In genomic region chr2:226466124-226466523, GRCh38 we compare ENCODE assay signal across 16 cellular contexts.
A peak's percentile ranks its signal among the peaks of the same experiment; 100 is the strongest.
DNase-seq lines count a peak whose midpoint lies in the region; ATAC-seq and TF ChIP-seq lines count a peak whose summit lies in the region.
"Had no signal": no experiment of that assay in that cellular context is flagged by ENCODE, and none has a peak within 500 bp of the region (broad histone marks: within the 10 kb centered on the region; RNA-seq: fewer than 3 reads in every experiment).

No MANE protein-coding gene starts in this region.

- no peaks in the 10 kb centered on the region for H3K27me3 ChIP-seq in IMR-90 (ENCODE audit: control insufficient read depth, insufficient read depth, low read length)
- no peaks in the 10 kb centered on the region for H3K27me3 ChIP-seq in lower lobe of right lung (ENCODE audit: low read depth)
- H3K27me3 ChIP-seq in thyroid gland = no peaks in the 10 kb centered on the region
- H3K27me3 ChIP-seq in upper lobe of left lung = no peaks in the 10 kb centered on the region

- TF ChIP-seq CTCF in IMR-90 (conservative IDR thresholded peaks at IDR 0.05; ENCODE audit: low read depth, low read length) (no peak), lower lobe of right lung (IDR thresholded peaks at IDR 0.05) (no peak), thyroid gland (IDR thresholded peaks at IDR 0.05) (no peak), upper lobe of left lung (IDR thresholded peaks at IDR 0.05) (no peak)

- H3K9me3 ChIP-seq in IMR-90 (ENCODE audit: control insufficient read depth, insufficient read depth, low read length) (no peaks in the 10 kb centered on the region), lower lobe of right lung (no peaks in the 10 kb centered on the region), thyroid gland (no peaks in the 10 kb centered on the region), upper lobe of left lung (no peaks in the 10 kb centered on the region)

- no peak overlapping the region for H2BK120ac ChIP-seq in IMR-90 (ENCODE audit: low read depth, low read length)

- TF ChIP-seq POLR2A in IMR-90 (IDR thresholded peaks at IDR 0.05; ENCODE audit: low read depth, low read length) (no peak), thyroid gland (IDR thresholded peaks at IDR 0.05) (peak in 1 of 2 donors; percentile 25), upper lobe of left lung (IDR thresholded peaks at IDR 0.05) (no peak)

- H3K23ac ChIP-seq in IMR-90 (ENCODE audit: low read depth, low read length) = no peak overlapping the region

- H2AK9ac ChIP-seq in IMR-90 (replicated peaks; ENCODE audit: low read depth, low read length, poor library complexity) = no peak overlapping the region

- H3K9me1 ChIP-seq in IMR-90 (ENCODE audit: insufficient read depth, low read length) = no peaks in the 10 kb centered on the region

- CTCF ChIA-PET in IMR-90 (lab: Yijun Ruan, JAX) = interaction anchor here (0.6 to 0.7 kb wide), 2 partner anchors 18 to 361 kb away, joined by 3 to 5 read pairs; no protein-coding TSS in a partner anchor

- H3K36me3 ChIP-seq in IMR-90 (ENCODE audit: control insufficient read depth, insufficient read depth, low read length) = no peaks in the 10 kb centered on the region
- H3K36me3 ChIP-seq in lower lobe of right lung = no peaks in the 10 kb centered on the region
- no peaks in the 10 kb centered on the region for H3K36me3 ChIP-seq in thyroid gland
- H3K36me3 ChIP-seq in upper lobe of left lung = no peaks in the 10 kb centered on the region

- 0 out of 2 replicates have a peak overlapping the region, but pooled peaks have one; percentile 31 for H3K14ac ChIP-seq in IMR-90 (replicated peaks; ENCODE audit: low read depth, low read length)

- no peak overlapping the region for H2BK5ac ChIP-seq in IMR-90 (ENCODE audit: low read depth, low read length, poor library complexity, severe bottlenecking)

- H4K91ac ChIP-seq in IMR-90 (ENCODE audit: insufficient read depth, low read depth, low read length) = no peak overlapping the region

- H4K5ac ChIP-seq in IMR-90 (ENCODE audit: low read depth, low read length) = peak overlapping the region; percentile 16; the same call in 1 of the 2 replicates

- in situ Hi-C loops in IMR-90 (cut with MboI; ENCODE audit: low sequenced_read_pairs) = no loop called here

- H2BK20ac ChIP-seq in IMR-90 (ENCODE audit: low read depth, low read length) = peak overlapping the region; percentile 26; the same call in 1 of the 2 replicates

- no peak overlapping the region for H3K4me2 ChIP-seq in IMR-90 (ENCODE audit: low read depth, low read length)

- no peak overlapping the region; the same call in 1 of the 2 replicates for H2AK5ac ChIP-seq in IMR-90 (ENCODE audit: low read depth, low read length)

- 0 out of 4 replicates have a peak overlapping the region, but pooled peaks of 1 of the 2 experiments have one; percentile 28 for H4K8ac ChIP-seq in IMR-90 (ENCODE audit: low read depth in 2 of 2, low read length in 2 of 2)

- BruUV-seq in IMR-90 (replicated peaks; lab: Mats Ljungman, UMichigan) = no TSS peak

- H3K4me1 ChIP-seq in IMR-90 (ENCODE audit: control insufficient read depth, insufficient read depth, low read length) = peaks cover 2% of the 10 kb centered on the region; the same call in 1 of the 2 replicates
- peaks cover 10% of the 10 kb centered on the region for H3K4me1 ChIP-seq in lower lobe of right lung
- peaks cover 13 to 15% of the 10 kb centered on the region in 2 donors for H3K4me1 ChIP-seq in thyroid gland
- H3K4me1 ChIP-seq in upper lobe of left lung = peaks cover 0 to 4% (median 0%) of the 10 kb centered on the region in 4 donors

- ATAC-seq in IMR-90 (ENCODE audit: low read depth) = no peak
- ATAC-seq in lower lobe of right lung = peak; percentile 71 to 81
- no peak for ATAC-seq in upper lobe of left lung (ENCODE audit: low FRiP score in 2 of 2)
- ATAC-seq in GM21717 (IDR thresholded peaks at IDR 0.05; ENCODE audit: unreplicated experiment) = no peak
- no peak for ATAC-seq in GM18498 (IDR thresholded peaks at IDR 0.05; ENCODE audit: unreplicated experiment)
- ATAC-seq: CD8-positive, alpha-beta T cell had no signal

- peak; percentile 38 for DNase-seq in DMS53 (lab: John Stamatoyannopoulos, UW)
- no peak for DNase-seq in DMS53 treated with DMSO at 0.1 percent for 48 hours (lab: John Stamatoyannopoulos, UW; ENCODE audit: unreplicated experiment)
- DNase-seq in IMR-90 = no peak
- no peak for DNase-seq in lower lobe of right lung
- peak; percentile 37 to 53 for DNase-seq in thyroid gland
- DNase-seq in upper lobe of left lung = no peak
- DNase-seq: CD8-positive, alpha-beta T cell; COR-L47; DMS153; GF-D8; GOT3; H9; KBM-7 had no signal

- no peak overlapping the region for H2AFZ ChIP-seq in IMR-90 (replicated peaks; ENCODE audit: low read length, poor library complexity)

- TF ChIP-seq EP300 in upper lobe of left lung (IDR thresholded peaks at IDR 0.05) = no peak

- intact Hi-C loops in IMR-90 (cut with micrococcal nuclease) (no loop called here), lower lobe of right lung (cut with DNase I) (no loop called here), thyroid gland (cut with DNase I) (no loop called here)

- no peak overlapping the region for H3K4me3 ChIP-seq in IMR-90 (ENCODE audit: insufficient read depth, low read depth, low read length)
- no peak overlapping the region for H3K4me3 ChIP-seq in lower lobe of right lung
- no peak overlapping the region for H3K4me3 ChIP-seq in thyroid gland (replicated peaks in 1 of 3)
- no peak overlapping the region for H3K4me3 ChIP-seq in upper lobe of left lung

- H3K18ac ChIP-seq in IMR-90 (ENCODE audit: low read depth, low read length) = no peak overlapping the region

- dilution Hi-C loops in IMR-90 (cut with HindIII; ENCODE audit: low sequenced_read_pairs, unreplicated experiment) = no loop called here

- 100% methylated on average over 1 of the region's 1 CpG; no CpG with 5 or more reads in 1 of the 2 experiments for WGBS in IMR-90 (ENCODE audit: extremely low coverage in 2 of 2, insufficient read length in 1 of 2), 2 experiments
- 35% methylated on average over 1 of the region's 1 CpG for WGBS in thyroid gland, 2 donors
- 60 to 69% methylated on average over 1 of the region's 1 CpG for WGBS in upper lobe of left lung, 2 donors

- H4K20me1 ChIP-seq in IMR-90 (ENCODE audit: insufficient read depth, low read length) = no peaks in the 10 kb centered on the region

- no peak overlapping the region for H3K4ac ChIP-seq in IMR-90 (ENCODE audit: low read depth, low read length)

- no peak overlapping the region for H3K9ac ChIP-seq in IMR-90 (ENCODE audit: low read depth, low read length)

- peak overlapping the region; percentile 62; the same call in 2 of the 3 replicates for H2BK15ac ChIP-seq in IMR-90 (ENCODE audit: low read depth, low read length)

- no peak overlapping the region for H3K27ac ChIP-seq in IMR-90 (ENCODE audit: insufficient read depth, low read length)
- no peak overlapping the region for H3K27ac ChIP-seq in lower lobe of right lung
- H3K27ac ChIP-seq in thyroid gland = peak overlapping the region; percentile 71 to 78 (median 74)
- H3K27ac ChIP-seq in upper lobe of left lung = no peak overlapping the region
- H3K27ac ChIP-seq: 22Rv1 had no signal

- TF ChIP-seq RAD21 in IMR-90 (IDR thresholded peaks at IDR 0.05; ENCODE audit: low read length) = no peak

- POLR2A ChIA-PET in IMR-90 (lab: Charles Lee; ENCODE audit: unreplicated experiment) = no interaction called here

- H3K56ac ChIP-seq in IMR-90 (ENCODE audit: extremely low read depth, insufficient read depth, low read length) = no peak overlapping the region

- no peaks in the 10 kb centered on the region for H3K79me1 ChIP-seq in IMR-90 (ENCODE audit: low read depth in 1 of 2, low read length in 2 of 2)

TF ChIP-seq in IMR-90, 13 proteins besides CTCF, POLR2A, EP300 and RAD21:
- no peak for TF ChIP-seq RFX5 (IDR thresholded peaks at IDR 0.05; ENCODE audit: low read depth, low read length)
- TF ChIP-seq RCOR1 (IDR thresholded peaks at IDR 0.05; ENCODE audit: insufficient replicate concordance, low read length) = no peak
- TF ChIP-seq CEBPB (IDR thresholded peaks at IDR 0.05; ENCODE audit: low read depth, low read length) = no peak
- TF ChIP-seq MAFK (IDR thresholded peaks at IDR 0.05; ENCODE audit: low read depth, low read length) = no peak
- no peak for TF ChIP-seq ELK1 (IDR thresholded peaks at IDR 0.05; ENCODE audit: borderline replicate concordance, low read depth, low read length)
- no peak for TF ChIP-seq MXI1 (IDR thresholded peaks at IDR 0.05; ENCODE audit: borderline replicate concordance, low read depth, low read length)
- TF ChIP-seq CHD1 (IDR thresholded peaks at IDR 0.05; ENCODE audit: low read depth, low read length) = no peak
- no peak for TF ChIP-seq USF2 (IDR thresholded peaks at IDR 0.05; ENCODE audit: low read depth, low read length)
- TF ChIP-seq NFE2L2 (IDR thresholded peaks at IDR 0.05; ENCODE audit: low read depth, low read length) = no peak

Comparison
In these comparisons a context has a peak if more than half of its experiments do, and no peak if none do; other contexts are left out.
1. DNase-seq: peak in DMS53 (single experiment) and thyroid gland (2 of 2); none in DMS53 treated with DMSO at 0.1 percent for 48 hours (single experiment), IMR-90 (single experiment), lower lobe of right lung (single experiment) and upper lobe of left lung (0 of 2).
2. ATAC-seq: peak in lower lobe of right lung (2 of 2); none in IMR-90 (single experiment), upper lobe of left lung (0 of 2), GM21717 (single experiment) and GM18498 (single experiment).
3. H3K27ac ChIP-seq: peak in thyroid gland (3 of 3); none in IMR-90 (single experiment), lower lobe of right lung (single experiment) and upper lobe of left lung (0 of 4).